Comparison of ENCODE assay signal across 24 cellular contexts in genomic region chr3:10946526-10946925, GRCh38. TPM values are rescaled to one million over a fixed set of nuclear protein-coding genes. Genes with fewer than 3 reads are reported as not detected.
"Had no signal": no experiment of that assay in that cellular context is flagged by ENCODE, and none has a peak within 500 bp of the region (broad histone marks: within the 10 kb centered on the region; RNA-seq: fewer than 3 reads in every experiment).

No MANE protein-coding gene starts in this region.

- H3K27me3 Mint-ChIP-seq: activated CD8-positive, alpha-beta memory T cell treated with anti-CD3 and anti-CD28 coated beads, Interleukin-2, amount 10 ng/mL, durations not matched to agents 7 days and 5 days had no signal

- H3K36me3 ChIP-seq: esophagus muscularis mucosa, ovary, right atrium auricular region, tibial nerve had no signal

- H3K4me3 Mint-ChIP-seq: activated CD8-positive, alpha-beta memory T cell treated with anti-CD3 and anti-CD28 coated beads, Interleukin-2, amount 10 ng/mL, durations not matched to agents 7 days and 5 days; activated CD8-positive, alpha-beta T cell treated with anti-CD3 and anti-CD28 coated beads, Interleukin-2, amount 10 ng/mL, durations not matched to agents 7 days and 5 days; activated naive CD4-positive, alpha-beta T cell treated with anti-CD3 and anti-CD28 coated beads, Interleukin-2, amount 50 U/mL, for 24 hours; mesothelial cell of epicardium; naive thymus-derived CD4-positive, alpha-beta T cell; T-helper 17 cell had no signal

- H3K27me3 ChIP-seq: ovary, right atrium auricular region, tibial nerve had no signal

- H3K27ac Mint-ChIP-seq: activated CD8-positive, alpha-beta memory T cell treated with anti-CD3 and anti-CD28 coated beads, Interleukin-2, amount 10 ng/mL, durations not matched to agents 7 days and 5 days; activated CD8-positive, alpha-beta T cell treated with anti-CD3 and anti-CD28 coated beads, Interleukin-2, amount 10 ng/mL, durations not matched to agents 7 days and 5 days; activated naive CD4-positive, alpha-beta T cell treated with anti-CD3 and anti-CD28 coated beads, Interleukin-2, amount 50 U/mL, for 24 hours; activated T-helper 2 cell treated with anti-CD3 and anti-CD28 coated beads, Interferon-gamma antibody, Interleukin-2, Interleukin-4, amounts not matched to agents 10 μg/mL and 5 μg/mL and 100 μg/mL, durations not matched to agents 14 hours and 24 hours and 36 hours; mesothelial cell of epicardium; naive thymus-derived CD4-positive, alpha-beta T cell; T-helper 17 cell had no signal

- ATAC-seq: activated CD8-positive, alpha-beta memory T cell treated with anti-CD3 and anti-CD28 coated beads, Interleukin-2, amount 10 ng/mL, durations not matched to agents 7 days and 5 days; T-helper 17 cell had no signal

- H3K36me3 Mint-ChIP-seq: activated CD8-positive, alpha-beta memory T cell treated with anti-CD3 and anti-CD28 coated beads, Interleukin-2, amount 10 ng/mL, durations not matched to agents 7 days and 5 days; activated naive CD4-positive, alpha-beta T cell treated with anti-CD3 and anti-CD28 coated beads, Interleukin-2, amount 50 U/mL, for 24 hours; mesothelial cell of epicardium; naive thymus-derived CD4-positive, alpha-beta T cell had no signal

- H3K9me3 ChIP-seq: ovary, right atrium auricular region had no signal

- H3K27ac ChIP-seq: coronary artery, esophagus muscularis mucosa, ovary, right atrium auricular region, tibial nerve had no signal

- H3K4me1 ChIP-seq: esophagus muscularis mucosa had no signal

- H3K9me3 Mint-ChIP-seq: activated naive CD4-positive, alpha-beta T cell treated with anti-CD3 and anti-CD28 coated beads, Interleukin-2, amount 50 U/mL, for 24 hours; mesothelial cell of epicardium had no signal

- DNase-seq: activated CD4-positive, alpha-beta T cell treated with anti-CD3 and anti-CD28 coated beads for 1 hour; activated CD8-positive, alpha-beta memory T cell treated with anti-CD3 and anti-CD28 coated beads, Interleukin-2, amount 10 ng/mL, durations not matched to agents 7 days and 5 days; activated CD8-positive, alpha-beta T cell treated with anti-CD3 and anti-CD28 coated beads, Interleukin-2, amount 10 ng/mL, durations not matched to agents 7 days and 5 days; activated T-cell treated with anti-CD3 and anti-CD28 coated beads, Interleukin-2, amount 50 U/mL, for 48 hours; cerebellar nuclear complex; foreskin melanocyte; left cardiac atrium; left ventricle myocardium superior; naive thymus-derived CD4-positive, alpha-beta T cell; stimulated activated CD4-positive, alpha-beta T cell treated with anti-CD3 and anti-CD28 coated beads, Interleukin-2, amount 100 ng/mL, for 48 hours; stimulated activated naive CD4-positive, alpha-beta T cell treated with Interleukin-2 at 50 U/mL for 16 hours; T-helper 17 cell; T1000 had no signal

- FAIRE-seq: endothelial cell of umbilical vein, islet of Langerhans had no signal

- H3K4me1 Mint-ChIP-seq: activated CD8-positive, alpha-beta memory T cell treated with anti-CD3 and anti-CD28 coated beads, Interleukin-2, amount 10 ng/mL, durations not matched to agents 7 days and 5 days; activated naive CD4-positive, alpha-beta T cell treated with anti-CD3 and anti-CD28 coated beads, Interleukin-2, amount 50 U/mL, for 24 hours; mesothelial cell of epicardium; naive thymus-derived CD4-positive, alpha-beta T cell had no signal

- H3K4me3 ChIP-seq: coronary artery, esophagus muscularis mucosa, ovary, right atrium auricular region, tibial nerve had no signal

RNA-seq across cellular contexts. Expression of gene SLC6A1, which starts 46.0 kb away (rescaled TPM):
- total RNA-seq: activated CD8-positive, alpha-beta memory T cell treated with anti-CD3 and anti-CD28 coated beads, Interleukin-2, amount 10 ng/mL, durations not matched to agents 7 days and 5 days; activated CD8-positive, alpha-beta T cell treated with anti-CD3 and anti-CD28 coated beads, Interleukin-2, amount 10 ng/mL, durations not matched to agents 7 days and 5 days; activated T-helper 2 cell treated with anti-CD3 and anti-CD28 coated beads, Interferon-gamma antibody, Interleukin-2, Interleukin-4, amounts not matched to agents 10 μg/mL and 5 μg/mL and 100 μg/mL, durations not matched to agents 14 hours and 24 hours and 36 hours; endothelial cell of umbilical vein; glomerular endothelial cell; mesothelial cell of epicardium; naive thymus-derived CD4-positive, alpha-beta T cell; T-helper 17 cell had no signal
- polyA plus RNA-seq: endothelial cell of umbilical vein; naive thymus-derived CD4-positive, alpha-beta T cell had no signal
